Comparison of ENCODE assay signal across 8 cellular contexts in the genomic region with DNA sequence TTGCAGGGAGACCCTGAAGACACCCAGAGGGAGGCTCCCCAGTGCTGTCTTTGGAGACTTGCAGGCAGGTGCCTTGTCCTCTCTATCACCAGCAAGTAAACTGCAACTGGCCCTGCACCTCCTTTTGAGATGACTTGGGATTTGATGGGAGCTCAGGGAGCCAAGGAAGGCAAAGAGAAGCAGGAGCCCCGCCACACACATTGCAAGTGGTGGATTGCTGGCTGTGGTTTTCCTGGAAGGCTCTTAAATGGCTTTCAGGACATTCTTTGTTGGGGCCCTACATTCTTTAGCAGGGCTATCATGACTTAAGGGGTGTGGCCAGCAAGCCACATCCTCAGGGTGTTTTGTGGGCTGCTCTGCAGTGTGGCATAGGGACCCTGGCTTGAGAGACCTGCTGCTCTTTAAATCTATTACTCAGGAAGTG. TPM values are rescaled to one million over a fixed set of nuclear protein-coding genes. Genes with fewer than 3 reads are reported as not detected.
DNase-seq lines count a peak whose midpoint lies in the region; ATAC-seq and TF ChIP-seq lines count a peak whose summit lies in the region.

No MANE protein-coding gene starts in this region.

- H3K36me3 Mint-ChIP-seq in T-cell: peaks cover 2% of the 10 kb centered on the region

- CTCF ChIA-PET in T-cell (lab: Charles Lee): interaction anchor here in 1 of 2 donors (0.5 to 0.6 kb wide), 2 partner anchors 167 to 511 kb away, joined by 3 read pairs; no protein-coding TSS in a partner anchor

- intact Hi-C loops in upper lobe of right lung (cut with DNase I): no loop called here

- no peak overlapping the region for H3K27ac ChIP-seq in upper lobe of right lung

- POLR2A ChIA-PET in T-cell (lab: Charles Lee): no interaction called here

- peaks cover 9% of the 10 kb centered on the region for H3K4me1 ChIP-seq in upper lobe of right lung

- peaks cover 0 to 15% (median 3%) of the 10 kb centered on the region in 3 donors for H3K9me3 Mint-ChIP-seq in T-cell

- H3K27ac Mint-ChIP-seq in T-cell: peak overlapping the region; percentile 62 to 75

- ATAC-seq in HG02678 (IDR thresholded peaks at IDR 0.05; ENCODE audit: unreplicated experiment): peak; percentile 69
- ATAC-seq in T-cell (replicated peaks in 1 of 4): peak; percentile 78 to 98 (median 90)
- peak; percentile 91 for ATAC-seq in upper lobe of right lung

- peaks cover 42 to 55% (median 51%) of the 10 kb centered on the region in 3 donors for H3K4me1 Mint-ChIP-seq in T-cell

- no peak for TF ChIP-seq CTCF in fibroblast of pulmonary artery (IDR thresholded peaks at IDR 0.05; ENCODE audit: low read length, missing control alignments)
- TF ChIP-seq CTCF in upper lobe of right lung (IDR thresholded peaks at IDR 0.05): no peak

- no peaks in the 10 kb centered on the region for H3K27me3 ChIP-seq in upper lobe of right lung

- peak overlapping the region in 1 of 3 donors; percentile 46 for H3K4me3 Mint-ChIP-seq in T-cell

- no peak overlapping the region for H3K4me3 ChIP-seq in fibroblast of pulmonary artery (replicated peaks; ENCODE audit: low read depth, low read length)
- H3K4me3 ChIP-seq in upper lobe of right lung: no peak overlapping the region

- H3K36me3 ChIP-seq in upper lobe of right lung: no peaks in the 10 kb centered on the region

- peaks cover 7% of the 10 kb centered on the region for H3K9me3 ChIP-seq in upper lobe of right lung

- H3K27me3 Mint-ChIP-seq in T-cell: no peaks in the 10 kb centered on the region

- DNase-seq in Daoy (ENCODE audit: low read depth) (peak; percentile 96), T-cell (peak in 31 of 34 experiments; percentile 1 to 48 (median 16)), fibroblast of pulmonary artery (ENCODE audit: low read depth) (peak; percentile 86), upper lobe of right lung (no peak), DMS53 (lab: John Stamatoyannopoulos, UW) (no peak), NCI-H748 treated with DMSO at 0.1 percent for 48 hours (lab: John Stamatoyannopoulos, UW) (no peak), middle frontal gyrus (ENCODE audit: extremely low spot score, low spot score) (no peak)

RNA-seq across cellular contexts. Expression of a gene that starts 39.9 kb away (rescaled TPM):
- total RNA-seq in Daoy (2014; rRNA removed; shearing (Covaris generic)): 47.8 and 50.5 TPM in 2 replicates
- total RNA-seq in T-cell (10 to 100 TPM; 30.0 to 60.3 (median 37.6) TPM), upper lobe of right lung (71.1 TPM)

Comparison
In these comparisons a context has a peak if more than half of its experiments do, and no peak if none do; other contexts are left out.
1. DNase-seq: peak in Daoy (single experiment), T-cell (31 of 34) and fibroblast of pulmonary artery (single experiment); none in upper lobe of right lung (single experiment), DMS53 (single experiment), NCI-H748 treated with DMSO at 0.1 percent for 48 hours (single experiment) and middle frontal gyrus (single experiment).
2. Peak in every context shown above with its lines, with median percentiles within 50 percentile points of each other: ATAC-seq.